ENCODE assay signal across 2 cellular contexts in genomic region chr3:72303926-72304325, GRCh38.
TF ChIP-seq lines count a peak whose summit lies in the region.

No MANE protein-coding gene starts in this region.

TF ChIP-seq in GM23338, 12 proteins besides CTCF, POLR2A, EP300 and RAD21 (continued from another document):
- TF ChIP-seq ETS1 (IDR thresholded peaks at IDR 0.05) (no peak), JUNB (IDR thresholded peaks at IDR 0.05; ENCODE audit: unreplicated experiment) (no peak), ZNF114 (CRISPR knock-in tag; IDR thresholded peaks at IDR 0.05) (no peak), POLR2AphosphoS5 (IDR thresholded peaks at IDR 0.05; ENCODE audit: low read depth) (no peak), ZNF462 (CRISPR knock-in tag; IDR thresholded peaks at IDR 0.05) (no peak), REST (IDR thresholded peaks at IDR 0.05; ENCODE audit: unreplicated experiment) (no peak), EZH2 (IDR thresholded peaks at IDR 0.05; ENCODE audit: low read depth, unreplicated experiment) (no peak)

TF ChIP-seq in endothelial cell of umbilical vein, 7 proteins besides CTCF, POLR2A, EP300 and RAD21 (continued from another document):
- peak; percentile 72 for TF ChIP-seq POLR2AphosphoS5 (IDR thresholded peaks at IDR 0.05; ENCODE audit: insufficient read depth, low read depth, low read length)
- peak; percentile 45 for TF ChIP-seq JUN (IDR thresholded peaks at IDR 0.05; ENCODE audit: borderline replicate concordance, insufficient read depth, insufficient read length, low read depth)
- TF ChIP-seq MYC (IDR thresholded peaks at IDR 0.05; ENCODE audit: low read depth, low read length) = no peak
